19 cellular contexts compared by ENCODE assay signal in genomic region chr6:37812835-37813234, GRCh38.
"Had no signal": no experiment of that assay in that cellular context is flagged by ENCODE, and none has a peak within 500 bp of the region (broad histone marks: within the 10 kb centered on the region; RNA-seq: fewer than 3 reads in every experiment).

No MANE protein-coding gene starts in this region.

- H3K27ac ChIP-seq: coronary artery, dorsolateral prefrontal cortex, gastrocnemius medialis, heart right ventricle, ovary, right atrium auricular region, sigmoid colon, skin epidermis, testis, tibial nerve had no signal

- H3K4me3 ChIP-seq: coronary artery, dorsolateral prefrontal cortex, gastrocnemius medialis, heart right ventricle, mucosa of descending colon, ovary, right atrium auricular region, sigmoid colon, skin epidermis, testis, tibial nerve had no signal

- DNase-seq: dorsolateral prefrontal cortex; effector CD8-positive, alpha-beta T cell; gastrocnemius medialis; heart right ventricle; hypothalamus; kidney glomerular epithelial cell; mucosa of descending colon; naive thymus-derived CD8-positive, alpha-beta T cell; ovary; sigmoid colon; stimulated activated CD4-positive, alpha-beta T cell treated with anti-CD3 and anti-CD28 coated beads, Interleukin-2, amount 100 ng/mL, for 24 hours; stimulated activated CD4-positive, alpha-beta T cell treated with anti-CD3 and anti-CD28 coated beads, Interleukin-4, amount 100 ng/mL, for 4 hours; stimulated activated naive B cell treated with anti-CD40 and anti-IgM and Interleukin-4, amounts not matched to agents 10 μg/mL and 1 μg/mL and 100 μg/mL, for 72 hours; stimulated activated naive CD8-positive, alpha-beta T cell treated with anti-CD3 and anti-CD28 coated beads, Interleukin-15, amount 100 ng/mL, for 72 hours; testis had no signal

- H3K27me3 ChIP-seq: dorsolateral prefrontal cortex, gastrocnemius medialis, ovary, right atrium auricular region, sigmoid colon, testis, tibial nerve had no signal

- H3K36me3 ChIP-seq: gastrocnemius medialis, heart right ventricle, ovary, right atrium auricular region, sigmoid colon, tibial nerve had no signal

- H3K9me3 ChIP-seq: gastrocnemius medialis, heart right ventricle, mucosa of descending colon, ovary, right atrium auricular region, sigmoid colon, testis, tibial nerve had no signal

- ATAC-seq: gastrocnemius medialis; heart right ventricle; mucosa of descending colon; naive thymus-derived CD8-positive, alpha-beta T cell; stimulated activated naive B cell treated with anti-CD40 and anti-IgM and Interleukin-4, amounts not matched to agents 10 μg/mL and 1 μg/mL and 100 μg/mL, for 72 hours; stimulated activated naive CD8-positive, alpha-beta T cell treated with anti-CD3 and anti-CD28 coated beads, Interleukin-15, amount 100 ng/mL, for 72 hours had no signal
